In genomic region chr2:162967137-162967536, GRCh38 we compare ENCODE assay signal across 32 cellular contexts.
DNase-seq lines count a peak whose midpoint lies in the region; ATAC-seq and TF ChIP-seq lines count a peak whose summit lies in the region.
"Had no signal": no experiment of that assay in that cellular context is flagged by ENCODE, and none has a peak within 500 bp of the region (broad histone marks: within the 10 kb centered on the region; RNA-seq: fewer than 3 reads in every experiment).

No MANE protein-coding gene starts in this region.

- no peak overlapping the region for H2BK120ac ChIP-seq in trophoblast cell (ENCODE audit: insufficient read depth, low read length, poor library complexity)

- no peaks in the 10 kb centered on the region for H3K27me3 ChIP-seq in trophoblast cell (ENCODE audit: insufficient read depth, low read length)
- H3K27me3 ChIP-seq: brain microvascular endothelial cell, gastrocnemius medialis, hepatocyte, ovary, suprapubic skin, upper lobe of right lung had no signal

- H4K12ac ChIP-seq in trophoblast cell (ENCODE audit: low read depth, low read length), result no peak overlapping the region

- H3K27ac ChIP-seq in trophoblast cell (ENCODE audit: low read depth, low read length), result no peak overlapping the region
- H3K27ac ChIP-seq: brain microvascular endothelial cell, gastrocnemius medialis, hepatocyte, ovary, RWPE1, suprapubic skin, upper lobe of right lung had no signal

- no peaks in the 10 kb centered on the region for H3K9me3 ChIP-seq in trophoblast cell (ENCODE audit: insufficient read depth, low read depth, low read length)
- H3K9me3 ChIP-seq: gastrocnemius medialis, ovary, suprapubic skin, upper lobe of right lung had no signal

- H2AK5ac ChIP-seq in trophoblast cell (ENCODE audit: low read length), result no peak overlapping the region

- no peak overlapping the region for H2BK5ac ChIP-seq in trophoblast cell (ENCODE audit: low read depth, low read length, poor library complexity)

- H4K8ac ChIP-seq in trophoblast cell (ENCODE audit: low read depth, low read length), result no peak overlapping the region

- H3K36me3 Mint-ChIP-seq in glutamatergic neuron (ENCODE audit: unreplicated experiment), result no peaks in the 10 kb centered on the region
- H3K36me3 Mint-ChIP-seq: CD14-positive monocyte, memory B cell, WTC11 had no signal

- no peak overlapping the region for H3K4ac ChIP-seq in trophoblast cell (ENCODE audit: low read depth, low read length)

- WGBS in trophoblast cell (ENCODE audit: extremely low coverage, insufficient coverage, insufficient read length), result no CpG with 5 or more reads among the region's 3 CpGs

- no peak for TF ChIP-seq CTCF in glutamatergic neuron (IDR thresholded peaks at IDR 0.05; ENCODE audit: partially characterized antibody, unreplicated experiment)

- no peak overlapping the region for H2AFZ ChIP-seq in trophoblast cell (ENCODE audit: insufficient read depth, low read length, poor library complexity)
- H2AFZ ChIP-seq: hepatocyte had no signal

- H3K4me3 ChIP-seq in trophoblast cell (ENCODE audit: low read depth, low read length), result no peak overlapping the region
- H3K4me3 ChIP-seq: gastrocnemius medialis, hepatocyte, ovary, smooth muscle cell, suprapubic skin, upper lobe of right lung had no signal

- H3K27me3 Mint-ChIP-seq in glutamatergic neuron (ENCODE audit: unreplicated experiment), result no peaks in the 10 kb centered on the region
- H3K27me3 Mint-ChIP-seq: activated CD4-positive, alpha-beta T cell treated with anti-CD3 and anti-CD28 coated beads, Interleukin-2, amount 10 ng/mL, durations not matched to agents 24 days and 14 days; memory B cell had no signal

- H3K9ac ChIP-seq in trophoblast cell (ENCODE audit: low read length), result no peak overlapping the region

- H3K27ac Mint-ChIP-seq in glutamatergic neuron (ENCODE audit: unreplicated experiment), result peak overlapping the region; percentile 17
- H3K27ac Mint-ChIP-seq: activated CD4-positive, alpha-beta T cell treated with anti-CD3 and anti-CD28 coated beads, Interleukin-2, amount 10 ng/mL, durations not matched to agents 24 days and 14 days; activated T-helper 2 cell treated with anti-CD3 and anti-CD28 coated beads, Interferon-gamma antibody, Interleukin-2, Interleukin-4, amounts not matched to agents 10 μg/mL and 5 μg/mL and 100 μg/mL, durations not matched to agents 14 hours and 24 hours and 36 hours; CD14-positive monocyte; H9; memory B cell; nephron progenitor cell; WTC11 had no signal

- peaks cover 1% of the 10 kb centered on the region for H3K9me3 Mint-ChIP-seq in glutamatergic neuron (ENCODE audit: unreplicated experiment)
- H3K9me3 Mint-ChIP-seq: activated CD4-positive, alpha-beta T cell treated with anti-CD3 and anti-CD28 coated beads, Interleukin-2, amount 10 ng/mL, durations not matched to agents 24 days and 14 days; activated T-helper 2 cell treated with anti-CD3 and anti-CD28 coated beads, Interferon-gamma antibody, Interleukin-2, Interleukin-4, amounts not matched to agents 10 μg/mL and 5 μg/mL and 100 μg/mL, durations not matched to agents 14 hours and 24 hours and 36 hours; H9; nephron progenitor cell; WTC11 had no signal

- H3K36me3 ChIP-seq in trophoblast cell (ENCODE audit: control insufficient read depth in 1 of 2, insufficient read depth in 2 of 2, low read length in 2 of 2), result no peaks in the 10 kb centered on the region
- H3K36me3 ChIP-seq: brain microvascular endothelial cell, gastrocnemius medialis, ovary, suprapubic skin, upper lobe of right lung had no signal

- H3K79me2 ChIP-seq in trophoblast cell (ENCODE audit: control insufficient read depth, insufficient read depth, low read length, poor library complexity), result no peaks in the 10 kb centered on the region
- H3K79me2 ChIP-seq: hepatocyte had no signal

- no peak overlapping the region for H3K18ac ChIP-seq in trophoblast cell (ENCODE audit: low read length)

- H4K91ac ChIP-seq in trophoblast cell (ENCODE audit: low read depth, low read length), result no peak overlapping the region

- no peak for ATAC-seq in HG02763 (IDR thresholded peaks at IDR 0.05; ENCODE audit: unreplicated experiment)
- ATAC-seq: gastrocnemius medialis, left colon, upper lobe of right lung, WTC11 had no signal

- H3K79me1 ChIP-seq in trophoblast cell (ENCODE audit: low read length), result no peaks in the 10 kb centered on the region

- DNase-seq in DMS153 (lab: John Stamatoyannopoulos, UW), result peak; percentile 58
- no peak for DNase-seq in DMS153 treated with DMSO at 0.1 percent for 48 hours (lab: John Stamatoyannopoulos, UW; ENCODE audit: unreplicated experiment)
- DNase-seq in ELF-1 (ENCODE audit: low read depth, low spot score), result peak; percentile 4
- peak; percentile 92 for DNase-seq in NCI-H82 (lab: John Stamatoyannopoulos, UW)
- no peak for DNase-seq in glutamatergic neuron
- DNase-seq in inferior parietal cortex (ENCODE audit: extremely low spot score), result no peak
- no peak for DNase-seq in trophoblast cell
- DNase-seq: 8988T; activated CD4-positive, alpha-beta T cell treated with anti-CD3 and anti-CD28 coated beads, Interleukin-2, amount 10 ng/mL, durations not matched to agents 24 days and 14 days; activated CD8-positive, alpha-beta memory T cell treated with anti-CD3 and anti-CD28 coated beads for 24 hours; activated naive CD4-positive, alpha-beta T cell treated with anti-CD3 and anti-CD28 coated beads, Interleukin-2, amount 50 U/mL, for 16 hours; activated T-cell treated with anti-CD3 and anti-CD28 coated beads for 4 hours; brain microvascular endothelial cell; gastrocnemius medialis; H9; Karpas-422; left colon; NCI-H1417; NCI-H2081 treated with DMSO at 0.1 percent for 48 hours; nephron progenitor cell; ovary; stimulated activated naive CD4-positive, alpha-beta T cell treated with Interleukin-2 at 50 U/mL for 16 hours; upper lobe of right lung had no signal

- no peak overlapping the region for H3K14ac ChIP-seq in trophoblast cell (ENCODE audit: low read length)

- no peak overlapping the region for H3K4me3 Mint-ChIP-seq in glutamatergic neuron (ENCODE audit: unreplicated experiment)
- H3K4me3 Mint-ChIP-seq: activated CD4-positive, alpha-beta T cell treated with anti-CD3 and anti-CD28 coated beads, Interleukin-2, amount 10 ng/mL, durations not matched to agents 24 days and 14 days; CD14-positive monocyte; H9; memory B cell; nephron progenitor cell; WTC11 had no signal

- no peak overlapping the region for H3K23ac ChIP-seq in trophoblast cell (ENCODE audit: low read length)

- H3K4me2 ChIP-seq in trophoblast cell (ENCODE audit: low read length), result no peak overlapping the region
- H3K4me2 ChIP-seq: hepatocyte, smooth muscle cell had no signal

- H2BK12ac ChIP-seq in trophoblast cell (ENCODE audit: low read length), result no peak overlapping the region

- peaks cover 19% of the 10 kb centered on the region for H3K4me1 Mint-ChIP-seq in glutamatergic neuron (ENCODE audit: low read depth, unreplicated experiment)
- H3K4me1 Mint-ChIP-seq: activated CD4-positive, alpha-beta T cell treated with anti-CD3 and anti-CD28 coated beads, Interleukin-2, amount 10 ng/mL, durations not matched to agents 24 days and 14 days; CD14-positive monocyte; H9; memory B cell; nephron progenitor cell; WTC11 had no signal

- H3K4me1 ChIP-seq in trophoblast cell (ENCODE audit: control insufficient read depth in 1 of 2, insufficient read depth in 2 of 2, low read length in 2 of 2), result peaks cover 0 to 3% of the 10 kb centered on the region in 2 experiments
- H3K4me1 ChIP-seq: gastrocnemius medialis, suprapubic skin, upper lobe of right lung had no signal

Comparison
In these comparisons a context has a peak if more than half of its experiments do, and no peak if none do; other contexts are left out.
1. DNase-seq: peak in DMS153 (single experiment), ELF-1 (single experiment) and NCI-H82 (single experiment); none in DMS153 treated with DMSO at 0.1 percent for 48 hours (single experiment), glutamatergic neuron (single experiment), inferior parietal cortex (single experiment) and trophoblast cell (0 of 2).